In the genomic region with DNA sequence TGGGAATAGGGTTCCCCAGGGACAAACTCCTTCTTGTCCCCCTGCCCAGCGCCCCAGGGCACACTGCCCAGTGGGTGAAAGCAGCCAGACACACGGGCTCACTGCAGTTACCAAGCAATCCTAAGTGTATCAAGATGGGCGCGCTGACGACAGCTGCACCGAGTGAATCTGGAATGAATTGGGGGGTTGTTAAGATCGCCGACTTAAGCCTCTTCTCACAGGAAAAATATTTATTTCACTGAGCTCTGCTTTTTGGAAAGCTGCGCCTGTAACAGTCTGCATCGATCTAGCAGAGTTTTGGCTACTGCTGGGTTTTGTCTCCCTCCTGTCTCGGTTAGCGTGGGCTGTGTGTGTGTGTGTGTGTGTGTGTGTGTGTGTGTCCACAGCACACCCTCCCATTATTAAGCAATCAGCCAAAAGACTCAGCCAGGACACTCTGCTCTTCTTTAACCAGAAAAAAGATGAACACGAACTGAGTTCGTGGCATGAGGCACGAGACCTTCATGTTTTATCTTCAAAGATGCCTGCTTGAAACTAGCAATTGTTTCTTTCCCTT, we compare ENCODE assay signal across 11 cellular contexts. TPM values are rescaled to one million over a fixed set of nuclear protein-coding genes. Genes with fewer than 3 reads are reported as not detected.
DNase-seq lines count a peak whose midpoint lies in the region; ATAC-seq, FAIRE-seq and TF ChIP-seq lines count a peak whose summit lies in the region.
"Had no signal": no experiment of that assay in that cellular context is flagged by ENCODE, and none has a peak within 500 bp of the region (broad histone marks: within the 10 kb centered on the region; RNA-seq: fewer than 3 reads in every experiment).

No MANE protein-coding gene starts in this region.

- H3K27ac ChIP-seq in left ventricle myocardium inferior (replicated peaks): peak overlapping the region; percentile 91
- H3K27ac ChIP-seq in sigmoid colon: peak overlapping the region; percentile 78 to 92 (median 88)
- H3K27ac ChIP-seq: SJSA1 had no signal

- WGBS in sigmoid colon, 2 donors: 68 to 80% methylated on average over 15 of the region's 15 CpGs

- DNase-seq in EL (peak; percentile 40), left ventricle myocardium inferior (peak; percentile 78), sigmoid colon (peak; percentile 94), D341Med (ENCODE audit: low spot score) (no peak), D721Med (ENCODE audit: insufficient read length, low spot score) (no peak)
- DNase-seq in activated CD4-positive, alpha-beta T cell treated with anti-CD3 and anti-CD28 coated beads, Interleukin-2, amount 50 U/mL, for 48 hours: no peak
- DNase-seq: activated naive CD4-positive, alpha-beta T cell treated with anti-CD3 and anti-CD28 coated beads for 36 hours had no signal

- H3K27me3 ChIP-seq in left ventricle myocardium inferior (ENCODE audit: low read depth) (no peaks in the 10 kb centered on the region), sigmoid colon (no peaks in the 10 kb centered on the region)
- H3K27me3 ChIP-seq: SJSA1 had no signal

- no peak for ATAC-seq in HG02884 (IDR thresholded peaks at IDR 0.05; ENCODE audit: unreplicated experiment)

- TF ChIP-seq POLR2A in sigmoid colon (IDR thresholded peaks at IDR 0.05): no peak

- H3K9me3 ChIP-seq in left ventricle myocardium inferior (replicated peaks): no peaks in the 10 kb centered on the region
- no peaks in the 10 kb centered on the region for H3K9me3 ChIP-seq in sigmoid colon
- H3K9me3 ChIP-seq: SJSA1 had no signal

- TF ChIP-seq CTCF in WI38 (IDR thresholded peaks at IDR 0.05; ENCODE audit: low read depth, low read length): no peak
- TF ChIP-seq CTCF in left ventricle myocardium inferior (IDR thresholded peaks at IDR 0.05; ENCODE audit: borderline replicate concordance): no peak
- TF ChIP-seq CTCF in sigmoid colon (IDR thresholded peaks at IDR 0.05): no peak
- TF ChIP-seq CTCF in D721Med (IDR thresholded peaks at IDR 0.05; ENCODE audit: insufficient read depth, missing control alignments): no peak

- H3K4me3 ChIP-seq in WI38 (ENCODE audit: low read depth, low read length): peak overlapping the region; percentile 38
- H3K4me3 ChIP-seq in left ventricle myocardium inferior: peak overlapping the region; percentile 37
- peak overlapping the region; percentile 11 to 35 (median 23) for H3K4me3 ChIP-seq in sigmoid colon
- H3K4me3 ChIP-seq: SJSA1 had no signal

- H3K36me3 ChIP-seq in left ventricle myocardium inferior (no peaks in the 10 kb centered on the region), sigmoid colon (no peaks in the 10 kb centered on the region)
- H3K36me3 ChIP-seq: SJSA1 had no signal

- intact Hi-C loops in left ventricle myocardium inferior (cut with micrococcal nuclease): no loop called here
- intact Hi-C loops in sigmoid colon (cut with DNase I): loop anchor here (5.0 kb wide), 1 partner anchor 87 kb away; no protein-coding TSS in a partner anchor

- H3K4me1 ChIP-seq in left ventricle myocardium inferior (peaks cover 59% of the 10 kb centered on the region), sigmoid colon (peaks cover 0 to 39% (median 25%) of the 10 kb centered on the region in 4 donors)

- FAIRE-seq in D721Med (lab: Jason Lieb, UNC): no peak
- FAIRE-seq: islet of Langerhans had no signal

- TF ChIP-seq EP300 in sigmoid colon (IDR thresholded peaks at IDR 0.05): peak in 2 of 4 donors; percentile 34 to 81

RNA-seq across cellular contexts. Expression of gene RIPOR3, which starts 35.9 kb away (rescaled TPM):
- total RNA-seq in left ventricle myocardium inferior (6.5 TPM), sigmoid colon (10 to 100 TPM in 3 of 4 donors, 1 to 10 TPM in 1; 9.4 to 28.0 (median 15.1) TPM)
- 1 to 10 TPM in 2 of 3 donors, under 1 TPM in 1; 0.92 to 7.8 (median 4.8) TPM for polyA plus RNA-seq in sigmoid colon
- total RNA-seq: activated naive CD4-positive, alpha-beta T cell treated with anti-CD3 and anti-CD28 coated beads for 36 hours had no signal

Comparison
In these comparisons a context has a peak if more than half of its experiments do, and no peak if none do; other contexts are left out.
1. DNase-seq: peak in EL (single experiment), left ventricle myocardium inferior (single experiment) and sigmoid colon (single experiment); none in D341Med (single experiment), D721Med (single experiment) and activated CD4-positive, alpha-beta T cell treated with anti-CD3 and anti-CD28 coated beads, Interleukin-2, amount 50 U/mL, for 48 hours (0 of 2).
2. Peak in every context shown above with its lines, with median percentiles within 50 percentile points of each other: H3K4me3 ChIP-seq.